32 cellular contexts compared by ENCODE assay signal in the genomic region with DNA sequence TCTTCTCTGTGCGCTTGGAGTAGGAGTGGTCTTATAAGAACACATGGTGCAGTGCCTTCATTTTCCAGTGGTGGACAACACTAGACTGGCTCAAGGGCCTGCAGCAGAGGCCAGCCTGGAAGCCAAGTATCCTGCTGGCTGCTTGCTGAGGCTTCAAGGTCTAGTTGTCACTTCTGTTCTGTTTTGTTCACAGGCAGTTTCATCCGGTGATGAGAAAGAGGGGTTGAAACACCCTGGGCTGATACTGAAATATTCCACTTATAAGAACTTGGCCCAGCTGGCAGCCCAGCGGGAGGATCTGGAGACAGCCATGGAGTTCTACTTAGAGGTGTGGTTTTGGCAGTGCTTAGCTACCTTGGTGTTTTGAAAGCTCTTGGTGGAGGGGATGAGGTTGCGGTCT. TPM values are rescaled to one million over a fixed set of nuclear protein-coding genes. Genes with fewer than 3 reads are reported as not detected.
"Had no signal": no experiment of that assay in that cellular context is flagged by ENCODE, and none has a peak within 500 bp of the region (broad histone marks: within the 10 kb centered on the region; RNA-seq: fewer than 3 reads in every experiment).

No MANE protein-coding gene starts in this region.

- ATAC-seq: activated CD8-positive, alpha-beta T cell treated with anti-CD3 and anti-CD28 coated beads, Interleukin-2, amount 10 ng/mL, durations not matched to agents 7 days and 5 days; gastroesophageal sphincter; left cardiac atrium; left ventricle myocardium superior; mucosa of descending colon; pancreas; stimulated activated effector memory CD8-positive, alpha-beta T cell treated with anti-CD3 and anti-CD28 coated beads, Interleukin-12 subunit alpha, Interleukin-12 subunit beta, amount 100 ng/mL, for 72 hours; stimulated activated naive CD8-positive, alpha-beta T cell treated with anti-CD3 and anti-CD28 coated beads, Interleukin-15, amount 100 ng/mL, for 72 hours had no signal

- DNase-seq: activated CD4-positive, alpha-beta T cell treated with anti-CD3 and anti-CD28 coated beads for 1 hour; activated CD4-positive, alpha-beta T cell treated with anti-CD3 and anti-CD28 coated beads, Interleukin-2, amount 50 U/mL, for 1 hour; activated CD8-positive, alpha-beta T cell treated with anti-CD3 and anti-CD28 coated beads, Interleukin-2, amount 10 ng/mL, durations not matched to agents 7 days and 5 days; activated effector memory CD4-positive, alpha-beta T cell treated with Interleukin-2 at 50 U/mL for 16 hours; activated naive CD4-positive, alpha-beta T cell treated with anti-CD3 and anti-CD28 coated beads for 36 hours; amygdala; central memory CD4-positive, alpha-beta T cell; colonic mucosa; effector CD8-positive, alpha-beta T cell; left cardiac atrium; left ventricle myocardium superior; mucosa of descending colon; pancreas; retina; sigmoid colon; small intestine; stimulated activated CD4-positive, alpha-beta T cell treated with anti-CD3 and anti-CD28 coated beads, Interleukin-4, amount 100 ng/mL, for 24 hours; stimulated activated naive CD8-positive, alpha-beta T cell treated with anti-CD3 and anti-CD28 coated beads, Interleukin-15, amount 100 ng/mL, for 72 hours; T-helper 9 cell; tibial artery had no signal

- H3K4me3 ChIP-seq: breast epithelium, colonic mucosa, gastroesophageal sphincter, hepatocyte, mucosa of descending colon, pancreas, prostate gland, sigmoid colon, tibial artery had no signal

- H3K9me3 ChIP-seq: breast epithelium, colonic mucosa, gastroesophageal sphincter, mucosa of descending colon, pancreas, prostate gland, sigmoid colon, tibial artery had no signal

- H3K4me1 ChIP-seq: breast epithelium, colonic mucosa, gastroesophageal sphincter, pancreas, prostate gland, sigmoid colon had no signal

- H3K27ac Mint-ChIP-seq: activated CD8-positive, alpha-beta T cell treated with anti-CD3 and anti-CD28 coated beads, Interleukin-2, amount 10 ng/mL, durations not matched to agents 7 days and 5 days; activated naive CD4-positive, alpha-beta T cell treated with anti-CD3 and anti-CD28 coated beads for 36 hours had no signal

- H3K4me3 Mint-ChIP-seq: activated CD8-positive, alpha-beta T cell treated with anti-CD3 and anti-CD28 coated beads, Interleukin-2, amount 10 ng/mL, durations not matched to agents 7 days and 5 days; activated naive CD4-positive, alpha-beta T cell treated with anti-CD3 and anti-CD28 coated beads for 36 hours; stimulated activated effector memory CD8-positive, alpha-beta T cell treated with anti-CD3 and anti-CD28 coated beads, Interleukin-12 subunit alpha, Interleukin-12 subunit beta, amount 100 ng/mL, for 72 hours; stimulated activated naive CD8-positive, alpha-beta T cell treated with anti-CD3 and anti-CD28 coated beads, Interleukin-15, amount 100 ng/mL, for 72 hours had no signal

- H3K27me3 Mint-ChIP-seq: stimulated activated naive CD8-positive, alpha-beta T cell treated with anti-CD3 and anti-CD28 coated beads, Interleukin-15, amount 100 ng/mL, for 72 hours had no signal

- H3K9me3 Mint-ChIP-seq: activated naive CD4-positive, alpha-beta T cell treated with anti-CD3 and anti-CD28 coated beads for 36 hours; stimulated activated effector memory CD8-positive, alpha-beta T cell treated with anti-CD3 and anti-CD28 coated beads, Interleukin-12 subunit alpha, Interleukin-12 subunit beta, amount 100 ng/mL, for 72 hours; stimulated activated naive CD8-positive, alpha-beta T cell treated with anti-CD3 and anti-CD28 coated beads, Interleukin-15, amount 100 ng/mL, for 72 hours had no signal

- H3K27me3 ChIP-seq: breast epithelium, colonic mucosa, gastroesophageal sphincter, hepatocyte, pancreas, sigmoid colon, tibial artery had no signal

- H3K27ac ChIP-seq: breast epithelium, colonic mucosa, gastroesophageal sphincter, hepatocyte, pancreas, prostate gland, sigmoid colon, tibial artery had no signal

- H3K36me3 ChIP-seq: breast epithelium, prostate gland had no signal

RNA-seq across cellular contexts. Expression of gene GSTT4, which starts 35.7 kb away (rescaled TPM):
- total RNA-seq: activated CD8-positive, alpha-beta T cell treated with anti-CD3 and anti-CD28 coated beads, Interleukin-2, amount 10 ng/mL, durations not matched to agents 7 days and 5 days; activated naive CD4-positive, alpha-beta T cell treated with anti-CD3 and anti-CD28 coated beads for 36 hours; breast epithelium; colonic mucosa; dermis microvascular lymphatic vessel endothelial cell; epithelial cell of proximal tubule; hepatocyte; left cardiac atrium; left ventricle myocardium superior; lung microvascular endothelial cell; mesenteric fat pad; mucosa of descending colon; myocyte; pancreas; sigmoid colon; T-helper 1 cell treated with Interleukin-12 subunit alpha and Interleukin-12 subunit beta and Interleukin-4 antibody, amounts not matched to agents 30 ng/mL and 1 ng/mL, for 36 hours; urinary bladder had no signal
